In the genomic region with DNA sequence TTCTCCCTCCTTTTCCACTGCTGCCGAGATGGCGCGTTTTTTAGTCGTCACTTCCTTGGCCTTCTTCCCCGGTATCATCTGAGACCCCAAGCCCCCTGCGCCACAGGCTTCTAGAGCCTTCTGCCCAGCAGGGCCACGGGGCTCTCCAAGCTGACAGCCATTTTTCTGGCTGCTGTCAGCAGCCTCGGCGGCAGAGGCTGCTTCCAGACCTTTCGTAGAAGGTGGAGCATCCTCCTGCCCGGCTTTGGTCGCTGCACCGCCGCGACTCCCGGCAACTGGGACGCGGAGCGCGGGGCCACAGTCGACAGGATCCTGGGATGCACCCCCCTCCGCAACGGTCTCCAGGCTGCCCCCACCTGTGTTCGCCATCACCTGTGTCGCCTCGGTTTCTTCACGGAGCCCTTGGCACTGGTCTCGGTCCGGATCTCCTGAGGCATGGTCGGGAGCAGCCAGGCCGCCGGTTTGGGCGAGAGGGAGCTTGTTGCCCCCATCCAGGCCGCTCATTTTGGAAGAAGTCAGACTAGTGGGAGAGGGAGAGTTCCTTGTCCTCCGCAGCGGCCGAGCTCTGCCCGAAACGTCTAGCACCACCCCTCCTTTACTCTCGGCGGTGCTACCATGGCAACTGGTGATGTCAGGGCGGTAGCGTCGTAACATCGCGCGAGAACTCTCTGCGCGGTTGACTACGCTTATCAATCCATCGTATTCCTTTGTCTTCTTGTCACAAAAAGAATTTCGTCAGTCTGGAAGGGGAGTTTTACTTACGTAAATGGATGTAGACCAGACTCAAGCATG, we compare ENCODE assay signal across 1 cellular context.
TF ChIP-seq lines count a peak whose summit lies in the region.

A gene (minus strand): TSS at position 571 of the 792 bp plus-strand sequence. CDS start 67 bp downstream, at position 504.

TF ChIP-seq in K562, 482 proteins besides CTCF, POLR2A, EP300 and RAD21 (continued from another document and continues in another):
- TF ChIP-seq, protein P1, sequence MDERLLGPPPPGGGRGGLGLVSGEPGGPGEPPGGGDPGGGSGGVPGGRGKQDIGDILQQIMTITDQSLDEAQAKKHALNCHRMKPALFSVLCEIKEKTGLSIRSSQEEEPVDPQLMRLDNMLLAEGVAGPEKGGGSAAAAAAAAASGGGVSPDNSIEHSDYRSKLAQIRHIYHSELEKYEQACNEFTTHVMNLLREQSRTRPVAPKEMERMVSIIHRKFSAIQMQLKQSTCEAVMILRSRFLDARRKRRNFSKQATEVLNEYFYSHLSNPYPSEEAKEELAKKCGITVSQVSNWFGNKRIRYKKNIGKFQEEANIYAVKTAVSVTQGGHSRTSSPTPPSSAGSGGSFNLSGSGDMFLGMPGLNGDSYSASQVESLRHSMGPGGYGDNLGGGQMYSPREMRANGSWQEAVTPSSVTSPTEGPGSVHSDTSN (CRISPR knock-in tag; IDR thresholded peaks at IDR 0.05; ENCODE audit: low read depth): no peak
- TF ChIP-seq, protein P1 (tag; conservative IDR thresholded peaks at IDR 0.05; ENCODE audit: low read depth): 0 out of 2 replicates have a peak, but pooled peaks have one; percentile 9
- TF ChIP-seq SAFB2 (IDR thresholded peaks at IDR 0.05; ENCODE audit: borderline replicate concordance, low read depth, low read length, severe bottlenecking) (no peak), BHLHE40 (IDR thresholded peaks at IDR 0.05; ENCODE audit: low read length) (0 out of 2 replicates have a peak, but pooled peaks have one; percentile 40), TARDBP (IDR thresholded peaks at IDR 0.05) (no peak), SUPT5H (IDR thresholded peaks at IDR 0.05) (peak; percentile 26), RBM34 (IDR thresholded peaks at IDR 0.05; ENCODE audit: borderline replicate concordance, insufficient read depth, low read length) (no peak), CREM (IDR thresholded peaks at IDR 0.05; ENCODE audit: low read depth) (peak; percentile 96), ZNF316 (IDR thresholded peaks at IDR 0.05) (no peak), TRIM24 (IDR thresholded peaks at IDR 0.05) (no peak), TAL1 (IDR thresholded peaks at IDR 0.05) (no peak), SMARCA4 (IDR thresholded peaks at IDR 0.05) (no peak), BCL6 (CRISPR knock-in tag; IDR thresholded peaks at IDR 0.05) (no peak), SRSF3 (IDR thresholded peaks at IDR 0.05; ENCODE audit: insufficient read depth, low read length) (no peak), GTF2F1 (IDR thresholded peaks at IDR 0.05; ENCODE audit: low read depth, low read length) (no peak), JUND (IDR thresholded peaks at IDR 0.05; ENCODE audit: borderline replicate concordance, low read depth, low read length) (peak; percentile 62; the same call in 1 of the 2 replicates), JUND (tag; IDR thresholded peaks at IDR 0.05; ENCODE audit: borderline replicate concordance, low read depth, low read length) (peak; percentile 67; the same call in 2 of the 3 replicates), MCM5 (IDR thresholded peaks at IDR 0.05; ENCODE audit: low read depth) (no peak), RBM14 (IDR thresholded peaks at IDR 0.05; ENCODE audit: borderline replicate concordance, insufficient read depth, low read depth, low read length) (no peak), NFIC (IDR thresholded peaks at IDR 0.05) (no peak), CBX3 (IDR thresholded peaks at IDR 0.05; ENCODE audit: borderline replicate concordance in 1 of 2, low read length in 2 of 2) (0 out of 3 replicates have a peak, but pooled peaks of 1 of the 2 experiments have one; percentile 13), RFX5 (IDR thresholded peaks at IDR 0.05; ENCODE audit: low read depth, low read length) (peak; percentile 97), ZNF212 (CRISPR knock-in tag; IDR thresholded peaks at IDR 0.05) (no peak), ZNF431 (CRISPR knock-in tag; IDR thresholded peaks at IDR 0.05) (no peak), U2AF1 (optimal IDR thresholded peaks at IDR 0.05; ENCODE audit: low read depth, low read length) (no peak), MTA2 (IDR thresholded peaks at IDR 0.05; ENCODE audit: low read depth) (no peak), KAT2B (IDR thresholded peaks at IDR 0.05; ENCODE audit: low read depth, low read length) (no peak), ARID1B (IDR thresholded peaks at IDR 0.05) (no peak; the same call in 1 of the 2 replicates), NR2C1 (IDR thresholded peaks at IDR 0.05) (no peak), NR2C1 (tag; IDR thresholded peaks at IDR 0.05) (no peak)
- TF ChIP-seq, protein P2, sequence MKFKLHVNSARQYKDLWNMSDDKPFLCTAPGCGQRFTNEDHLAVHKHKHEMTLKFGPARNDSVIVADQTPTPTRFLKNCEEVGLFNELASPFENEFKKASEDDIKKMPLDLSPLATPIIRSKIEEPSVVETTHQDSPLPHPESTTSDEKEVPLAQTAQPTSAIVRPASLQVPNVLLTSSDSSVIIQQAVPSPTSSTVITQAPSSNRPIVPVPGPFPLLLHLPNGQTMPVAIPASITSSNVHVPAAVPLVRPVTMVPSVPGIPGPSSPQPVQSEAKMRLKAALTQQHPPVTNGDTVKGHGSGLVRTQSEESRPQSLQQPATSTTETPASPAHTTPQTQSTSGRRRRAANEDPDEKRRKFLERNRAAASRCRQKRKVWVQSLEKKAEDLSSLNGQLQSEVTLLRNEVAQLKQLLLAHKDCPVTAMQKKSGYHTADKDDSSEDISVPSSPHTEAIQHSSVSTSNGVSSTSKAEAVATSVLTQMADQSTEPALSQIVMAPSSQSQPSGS (CRISPR knock-in tag; IDR thresholded peaks at IDR 0.05): no peak
- TF ChIP-seq, protein P3, sequence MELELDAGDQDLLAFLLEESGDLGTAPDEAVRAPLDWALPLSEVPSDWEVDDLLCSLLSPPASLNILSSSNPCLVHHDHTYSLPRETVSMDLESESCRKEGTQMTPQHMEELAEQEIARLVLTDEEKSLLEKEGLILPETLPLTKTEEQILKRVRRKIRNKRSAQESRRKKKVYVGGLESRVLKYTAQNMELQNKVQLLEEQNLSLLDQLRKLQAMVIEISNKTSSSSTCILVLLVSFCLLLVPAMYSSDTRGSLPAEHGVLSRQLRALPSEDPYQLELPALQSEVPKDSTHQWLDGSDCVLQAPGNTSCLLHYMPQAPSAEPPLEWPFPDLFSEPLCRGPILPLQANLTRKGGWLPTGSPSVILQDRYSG (tag; conservative IDR thresholded peaks at IDR 0.05; ENCODE audit: low read depth): no peak
- TF ChIP-seq, protein P4, sequence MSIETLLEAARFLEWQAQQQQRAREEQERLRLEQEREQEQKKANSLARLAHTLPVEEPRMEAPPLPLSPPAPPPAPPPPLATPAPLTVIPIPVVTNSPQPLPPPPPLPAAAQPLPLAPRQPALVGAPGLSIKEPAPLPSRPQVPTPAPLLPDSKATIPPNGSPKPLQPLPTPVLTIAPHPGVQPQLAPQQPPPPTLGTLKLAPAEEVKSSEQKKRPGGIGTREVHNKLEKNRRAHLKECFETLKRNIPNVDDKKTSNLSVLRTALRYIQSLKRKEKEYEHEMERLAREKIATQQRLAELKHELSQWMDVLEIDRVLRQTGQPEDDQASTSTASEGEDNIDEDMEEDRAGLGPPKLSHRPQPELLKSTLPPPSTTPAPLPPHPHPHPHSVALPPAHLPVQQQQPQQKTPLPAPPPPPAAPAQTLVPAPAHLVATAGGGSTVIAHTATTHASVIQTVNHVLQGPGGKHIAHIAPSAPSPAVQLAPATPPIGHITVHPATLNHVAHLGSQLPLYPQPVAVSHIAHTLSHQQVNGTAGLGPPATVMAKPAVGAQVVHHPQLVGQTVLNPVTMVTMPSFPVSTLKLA (conservative IDR thresholded peaks at IDR 0.05): no peak
- TF ChIP-seq, protein P5, sequence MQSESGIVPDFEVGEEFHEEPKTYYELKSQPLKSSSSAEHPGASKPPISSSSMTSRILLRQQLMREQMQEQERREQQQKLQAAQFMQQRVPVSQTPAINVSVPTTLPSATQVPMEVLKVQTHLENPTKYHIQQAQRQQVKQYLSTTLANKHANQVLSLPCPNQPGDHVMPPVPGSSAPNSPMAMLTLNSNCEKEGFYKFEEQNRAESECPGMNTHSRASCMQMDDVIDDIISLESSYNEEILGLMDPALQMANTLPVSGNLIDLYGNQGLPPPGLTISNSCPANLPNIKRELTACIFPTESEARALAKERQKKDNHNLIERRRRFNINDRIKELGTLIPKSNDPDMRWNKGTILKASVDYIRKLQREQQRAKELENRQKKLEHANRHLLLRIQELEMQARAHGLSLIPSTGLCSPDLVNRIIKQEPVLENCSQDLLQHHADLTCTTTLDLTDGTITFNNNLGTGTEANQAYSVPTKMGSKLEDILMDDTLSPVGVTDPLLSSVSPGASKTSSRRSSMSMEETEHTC (IDR thresholded peaks at IDR 0.05): no peak
- TF ChIP-seq, protein P6, sequence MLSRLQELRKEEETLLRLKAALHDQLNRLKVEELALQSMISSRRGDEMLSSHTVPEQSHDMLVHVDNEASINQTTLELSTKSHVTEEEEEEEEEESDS (CRISPR knock-in tag; IDR thresholded peaks at IDR 0.05): no peak
- TF ChIP-seq, protein P7, sequence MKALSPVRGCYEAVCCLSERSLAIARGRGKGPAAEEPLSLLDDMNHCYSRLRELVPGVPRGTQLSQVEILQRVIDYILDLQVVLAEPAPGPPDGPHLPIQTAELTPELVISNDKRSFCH (CRISPR knock-in tag; IDR thresholded peaks at IDR 0.05): no peak
- TF ChIP-seq, protein P7 (tag; IDR thresholded peaks at IDR 0.05): 0 out of 2 replicates have a peak, but pooled peaks have one; percentile 35
- TF ChIP-seq, protein P8, sequence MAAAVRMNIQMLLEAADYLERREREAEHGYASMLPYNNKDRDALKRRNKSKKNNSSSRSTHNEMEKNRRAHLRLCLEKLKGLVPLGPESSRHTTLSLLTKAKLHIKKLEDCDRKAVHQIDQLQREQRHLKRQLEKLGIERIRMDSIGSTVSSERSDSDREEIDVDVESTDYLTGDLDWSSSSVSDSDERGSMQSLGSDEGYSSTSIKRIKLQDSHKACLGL (CRISPR knock-in tag; IDR thresholded peaks at IDR 0.05; ENCODE audit: borderline replicate concordance, poor library complexity, severe bottlenecking): no peak
- TF ChIP-seq, protein P9, sequence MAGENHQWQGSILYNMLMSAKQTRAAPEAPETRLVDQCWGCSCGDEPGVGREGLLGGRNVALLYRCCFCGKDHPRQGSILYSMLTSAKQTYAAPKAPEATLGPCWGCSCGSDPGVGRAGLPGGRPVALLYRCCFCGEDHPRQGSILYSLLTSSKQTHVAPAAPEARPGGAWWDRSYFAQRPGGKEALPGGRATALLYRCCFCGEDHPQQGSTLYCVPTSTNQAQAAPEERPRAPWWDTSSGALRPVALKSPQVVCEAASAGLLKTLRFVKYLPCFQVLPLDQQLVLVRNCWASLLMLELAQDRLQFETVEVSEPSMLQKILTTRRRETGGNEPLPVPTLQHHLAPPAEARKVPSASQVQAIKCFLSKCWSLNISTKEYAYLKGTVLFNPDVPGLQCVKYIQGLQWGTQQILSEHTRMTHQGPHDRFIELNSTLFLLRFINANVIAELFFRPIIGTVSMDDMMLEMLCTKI (IDR thresholded peaks at IDR 0.05; ENCODE audit: partially characterized antibody): no peak
- TF ChIP-seq, protein P10, sequence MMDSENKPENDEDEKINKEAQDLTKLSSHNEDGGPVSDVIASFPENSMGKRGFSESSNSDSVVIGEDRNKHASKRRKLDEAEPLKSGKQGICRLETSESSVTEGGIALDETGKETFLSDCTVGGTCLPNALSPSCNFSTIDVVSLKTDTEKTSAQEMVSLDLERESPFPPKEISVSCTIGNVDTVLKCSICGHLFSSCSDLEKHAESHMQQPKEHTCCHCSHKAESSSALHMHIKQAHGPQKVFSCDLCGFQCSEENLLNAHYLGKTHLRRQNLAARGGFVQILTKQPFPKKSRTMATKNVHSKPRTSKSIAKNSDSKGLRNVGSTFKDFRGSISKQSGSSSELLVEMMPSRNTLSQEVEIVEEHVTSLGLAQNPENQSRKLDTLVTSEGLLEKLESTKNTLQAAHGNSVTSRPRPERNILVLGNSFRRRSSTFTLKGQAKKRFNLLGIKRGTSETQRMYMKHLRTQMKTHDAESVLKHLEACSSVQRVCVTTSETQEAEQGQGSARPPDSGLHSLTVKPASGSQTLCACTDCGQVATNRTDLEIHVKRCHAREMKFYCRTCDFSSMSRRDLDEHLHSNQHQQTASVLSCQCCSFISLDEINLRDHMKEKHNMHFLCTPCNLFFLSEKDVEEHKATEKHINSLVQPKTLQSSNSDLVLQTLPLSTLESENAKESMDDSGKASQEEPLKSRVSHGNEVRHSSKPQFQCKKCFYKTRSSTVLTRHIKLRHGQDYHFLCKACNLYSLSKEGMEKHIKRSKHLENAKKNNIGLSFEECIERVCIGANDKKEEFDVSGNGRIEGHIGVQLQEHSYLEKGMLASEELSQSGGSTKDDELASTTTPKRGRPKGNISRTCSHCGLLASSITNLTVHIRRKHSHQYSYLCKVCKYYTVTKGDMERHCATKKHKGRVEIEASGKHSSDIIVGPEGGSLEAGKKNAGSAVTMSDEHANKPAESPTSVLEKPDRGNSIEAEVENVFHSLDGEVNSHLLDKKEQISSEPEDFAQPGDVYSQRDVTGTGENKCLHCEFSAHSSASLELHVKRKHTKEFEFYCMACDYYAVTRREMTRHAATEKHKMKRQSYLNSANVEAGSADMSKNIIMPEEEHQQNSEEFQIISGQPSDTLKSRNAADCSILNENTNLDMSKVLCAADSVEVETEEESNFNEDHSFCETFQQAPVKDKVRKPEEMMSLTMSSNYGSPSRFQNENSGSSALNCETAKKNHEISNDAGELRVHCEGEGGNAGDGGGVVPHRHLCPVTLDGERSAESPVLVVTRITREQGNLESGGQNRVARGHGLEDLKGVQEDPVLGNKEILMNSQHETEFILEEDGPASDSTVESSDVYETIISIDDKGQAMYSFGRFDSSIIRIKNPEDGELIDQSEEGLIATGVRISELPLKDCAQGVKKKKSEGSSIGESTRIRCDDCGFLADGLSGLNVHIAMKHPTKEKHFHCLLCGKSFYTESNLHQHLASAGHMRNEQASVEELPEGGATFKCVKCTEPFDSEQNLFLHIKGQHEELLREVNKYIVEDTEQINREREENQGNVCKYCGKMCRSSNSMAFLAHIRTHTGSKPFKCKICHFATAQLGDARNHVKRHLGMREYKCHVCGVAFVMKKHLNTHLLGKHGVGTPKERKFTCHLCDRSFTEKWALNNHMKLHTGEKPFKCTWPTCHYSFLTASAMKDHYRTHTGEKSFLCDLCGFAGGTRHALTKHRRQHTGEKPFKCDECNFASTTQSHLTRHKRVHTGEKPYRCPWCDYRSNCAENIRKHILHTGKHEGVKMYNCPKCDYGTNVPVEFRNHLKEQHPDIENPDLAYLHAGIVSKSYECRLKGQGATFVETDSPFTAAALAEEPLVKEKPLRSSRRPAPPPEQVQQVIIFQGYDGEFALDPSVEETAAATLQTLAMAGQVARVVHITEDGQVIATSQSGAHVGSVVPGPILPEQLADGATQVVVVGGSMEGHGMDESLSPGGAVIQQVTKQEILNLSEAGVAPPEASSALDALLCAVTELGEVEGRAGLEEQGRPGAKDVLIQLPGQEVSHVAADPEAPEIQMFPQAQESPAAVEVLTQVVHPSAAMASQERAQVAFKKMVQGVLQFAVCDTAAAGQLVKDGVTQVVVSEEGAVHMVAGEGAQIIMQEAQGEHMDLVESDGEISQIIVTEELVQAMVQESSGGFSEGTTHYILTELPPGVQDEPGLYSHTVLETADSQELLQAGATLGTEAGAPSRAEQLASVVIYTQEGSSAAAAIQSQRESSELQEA (IDR thresholded peaks at IDR 0.05; ENCODE audit: low read depth): no peak
